Comparison of ENCODE assay signal across 9 cellular contexts in genomic region chr1:15847100-15847892, GRCh38. TPM values are rescaled to one million over a fixed set of nuclear protein-coding genes. Genes with fewer than 3 reads are reported as not detected.
DNase-seq lines count a peak whose midpoint lies in the region; ATAC-seq, FAIRE-seq and TF ChIP-seq lines count a peak whose summit lies in the region.
"Had no signal": no experiment of that assay in that cellular context is flagged by ENCODE, and none has a peak within 500 bp of the region (broad histone marks: within the 10 kb centered on the region; RNA-seq: fewer than 3 reads in every experiment).

A gene with protein sequence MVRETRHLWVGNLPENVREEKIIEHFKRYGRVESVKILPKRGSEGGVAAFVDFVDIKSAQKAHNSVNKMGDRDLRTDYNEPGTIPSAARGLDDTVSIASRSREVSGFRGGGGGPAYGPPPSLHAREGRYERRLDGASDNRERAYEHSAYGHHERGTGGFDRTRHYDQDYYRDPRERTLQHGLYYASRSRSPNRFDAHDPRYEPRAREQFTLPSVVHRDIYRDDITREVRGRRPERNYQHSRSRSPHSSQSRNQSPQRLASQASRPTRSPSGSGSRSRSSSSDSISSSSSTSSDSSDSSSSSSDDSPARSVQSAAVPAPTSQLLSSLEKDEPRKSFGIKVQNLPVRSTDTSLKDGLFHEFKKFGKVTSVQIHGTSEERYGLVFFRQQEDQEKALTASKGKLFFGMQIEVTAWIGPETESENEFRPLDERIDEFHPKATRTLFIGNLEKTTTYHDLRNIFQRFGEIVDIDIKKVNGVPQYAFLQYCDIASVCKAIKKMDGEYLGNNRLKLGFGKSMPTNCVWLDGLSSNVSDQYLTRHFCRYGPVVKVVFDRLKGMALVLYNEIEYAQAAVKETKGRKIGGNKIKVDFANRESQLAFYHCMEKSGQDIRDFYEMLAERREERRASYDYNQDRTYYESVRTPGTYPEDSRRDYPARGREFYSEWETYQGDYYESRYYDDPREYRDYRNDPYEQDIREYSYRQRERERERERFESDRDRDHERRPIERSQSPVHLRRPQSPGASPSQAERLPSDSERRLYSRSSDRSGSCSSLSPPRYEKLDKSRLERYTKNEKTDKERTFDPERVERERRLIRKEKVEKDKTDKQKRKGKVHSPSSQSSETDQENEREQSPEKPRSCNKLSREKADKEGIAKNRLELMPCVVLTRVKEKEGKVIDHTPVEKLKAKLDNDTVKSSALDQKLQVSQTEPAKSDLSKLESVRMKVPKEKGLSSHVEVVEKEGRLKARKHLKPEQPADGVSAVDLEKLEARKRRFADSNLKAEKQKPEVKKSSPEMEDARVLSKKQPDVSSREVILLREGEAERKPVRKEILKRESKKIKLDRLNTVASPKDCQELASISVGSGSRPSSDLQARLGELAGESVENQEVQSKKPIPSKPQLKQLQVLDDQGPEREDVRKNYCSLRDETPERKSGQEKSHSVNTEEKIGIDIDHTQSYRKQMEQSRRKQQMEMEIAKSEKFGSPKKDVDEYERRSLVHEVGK (N-terminal part only) (plus strand): TSS chr1:15847707. CDS start chr1:15848068, 361 bp downstream.

- no TSS peak for BruUV-seq in HepG2 (replicated peaks; lab: Mats Ljungman, UMichigan)

- intact Hi-C loops in dendritic cell treated with granulocyte-macrophage colony-stimulating factor and Interleukin-4, amounts not matched to agents 40 ng/mL and 50 ng/mL, for 4 days (cut with micrococcal nuclease) = loop anchor here (1.0 kb wide), 1 partner anchor 10 kb away; no protein-coding TSS in a partner anchor
- intact Hi-C loops in HepG2 (cut with micrococcal nuclease; ENCODE audit: unreplicated experiment) = loop anchor here (1.0 to 5.0 kb wide), 3 partner anchors 12 to 45 kb away; no protein-coding TSS in a partner anchor

- peaks cover 44% of the 10 kb centered on the region for H3K4me1 Mint-ChIP-seq in dendritic cell treated with granulocyte-macrophage colony-stimulating factor and Interleukin-4, amounts not matched to agents 40 ng/mL and 50 ng/mL, for 4 days (ENCODE audit: low read depth)

- peak within 1 kb of the TSS; percentile 91 for H3K9ac ChIP-seq in HepG2 (ENCODE audit: insufficient read depth, low read depth, low read length)

- peak within 1 kb of the TSS; percentile 100 for H3K4me3 Mint-ChIP-seq in dendritic cell treated with granulocyte-macrophage colony-stimulating factor and Interleukin-4, amounts not matched to agents 40 ng/mL and 50 ng/mL, for 4 days

- H3K27ac ChIP-seq in HepG2 (ENCODE audit: extremely low read length, insufficient read depth, low read length) = peak within 1 kb of the TSS; percentile 99

- TF ChIP-seq POLR2A in HepG2 (IDR thresholded peaks at IDR 0.05; ENCODE audit: insufficient read depth in 1 of 2, low read depth in 2 of 2, low read length in 2 of 2) = peak; percentile 79 to 84

- TF ChIP-seq CTCF in HepG2 (CRISPR knock-in tag; IDR thresholded peaks at IDR 0.05) = peak; percentile 2

- H3K9me3 ChIP-seq in HepG2 (ENCODE audit: low read length) = no peaks in the 10 kb centered on the region

- no peaks in the 10 kb centered on the region for H3K36me3 ChIP-seq in HepG2 (replicated peaks in 1 of 2; ENCODE audit: control insufficient read depth in 1 of 2, insufficient read depth in 2 of 2, low read length in 2 of 2)

- H3K4me3 ChIP-seq in HepG2 (replicated peaks in 1 of 3; ENCODE audit: insufficient read depth in 1 of 3, low read depth in 2 of 3, low read length in 3 of 3) = peak within 1 kb of the TSS; percentile 83 to 98 (median 98)

- FAIRE-seq in HepG2 (lab: Jason Lieb, UNC) = no peak
- FAIRE-seq: islet of Langerhans had no signal

- no peak for TF ChIP-seq EP300 in HepG2 (IDR thresholded peaks at IDR 0.05; ENCODE audit: low read depth in 2 of 2, low read length in 2 of 2)
- TF ChIP-seq EP300 in HepG2 (CRISPR knock-in tag; IDR thresholded peaks at IDR 0.05; ENCODE audit: borderline replicate concordance) = no peak

- no peaks in the 10 kb centered on the region; a peak in 1 of 5 replicates for H3K27me3 ChIP-seq in HepG2 (ENCODE audit: control insufficient read depth in 1 of 2, insufficient read depth in 2 of 2, low read length in 2 of 2)

- DNase-seq in C1 segment of cervical spinal cord (lab: John Stamatoyannopoulos, UW) (peak; percentile 45 to 100 (median 95)), NCI-H774 (lab: John Stamatoyannopoulos, UW) (peak; percentile 93), HepG2 (ENCODE audit: low spot score) (peak; percentile 92)
- DNase-seq in activated CD4-positive, alpha-beta T cell treated with anti-CD3 and anti-CD28 coated beads, Interleukin-2, amount 50 U/mL, for 4 hours = peak; percentile 95 to 97
- peak; percentile 93 to 96 for DNase-seq in stimulated activated CD4-positive, alpha-beta T cell treated with anti-CD3 and anti-CD28 coated beads, Interleukin-2, amount 100 ng/mL, for 48 hours

- H3K27me3 Mint-ChIP-seq in dendritic cell treated with granulocyte-macrophage colony-stimulating factor and Interleukin-4, amounts not matched to agents 40 ng/mL and 50 ng/mL, for 4 days = no peaks in the 10 kb centered on the region

- no peaks in the 10 kb centered on the region for H3K9me3 Mint-ChIP-seq in dendritic cell treated with granulocyte-macrophage colony-stimulating factor and Interleukin-4, amounts not matched to agents 40 ng/mL and 50 ng/mL, for 4 days

- peak; percentile 77 for ATAC-seq in GM19397 (IDR thresholded peaks at IDR 0.05; ENCODE audit: unreplicated experiment)
- peak; percentile 57 for ATAC-seq in HG03571 (IDR thresholded peaks at IDR 0.05; ENCODE audit: unreplicated experiment)
- peak; percentile 84 for ATAC-seq in HepG2

- H3K4me2 ChIP-seq in HepG2 (ENCODE audit: low read depth, low read length) = peak within 1 kb of the TSS; percentile 95

- peak within 1 kb of the TSS; percentile 97 for H3K27ac Mint-ChIP-seq in dendritic cell treated with granulocyte-macrophage colony-stimulating factor and Interleukin-4, amounts not matched to agents 40 ng/mL and 50 ng/mL, for 4 days

- POLR2A ChIA-PET in HepG2 (lab: Yijun Ruan, JAX) = interaction anchor here (0.7 to 10.4 kb wide), 13 partner anchors 10 to 797 kb away, joined by 3 to 208 read pairs (median 6); partner anchors contain the start of gene ZBTB17

- no peaks in the 10 kb centered on the region for H4K20me1 ChIP-seq in HepG2 (ENCODE audit: insufficient read depth, low read length)

- 0% methylated on average over 16 of the region's 86 CpGs for WGBS in HepG2 (ENCODE audit: low lambda C conversion rate)

- H3K4me1 ChIP-seq in HepG2 (ENCODE audit: insufficient read depth, low read length) = peaks cover 58% of the 10 kb centered on the region

- peaks cover 28% of the 10 kb centered on the region for H3K36me3 Mint-ChIP-seq in dendritic cell treated with granulocyte-macrophage colony-stimulating factor and Interleukin-4, amounts not matched to agents 40 ng/mL and 50 ng/mL, for 4 days (ENCODE audit: low read depth)

- peak; percentile 20; the same call in 1 of the 2 replicates for TF ChIP-seq RAD21 in HepG2 (CRISPR knock-in tag; IDR thresholded peaks at IDR 0.05)

- peaks cover 56% of the 10 kb centered on the region for H3K79me2 ChIP-seq in HepG2 (ENCODE audit: insufficient read depth, low read length)

- CTCF ChIA-PET in HepG2 (lab: Yijun Ruan, JAX; ENCODE audit: low intra/inter-chr PET ratio, low total read pairs) = no interaction called here

- H2AFZ ChIP-seq in HepG2 (ENCODE audit: low read length) = no peak within 1 kb of the TSS

- in situ Hi-C loops in HepG2 (cut with HindIII; ENCODE audit: extremely low pct_ligation_motif_present, low pct_unique_long_range_greater_than_20kb) = no loop called here

TF ChIP-seq in HepG2, 621 proteins besides CTCF, POLR2A, EP300 and RAD21 (continues in another document):
- TF ChIP-seq ZNF563 (CRISPR knock-in tag; IDR thresholded peaks at IDR 0.05) = peak; percentile 70
- peak; percentile 75 for TF ChIP-seq ESRRA (CRISPR knock-in tag; IDR thresholded peaks at IDR 0.05; ENCODE audit: low read depth)
- peak; percentile 69; the same call in 1 of the 2 replicates for TF ChIP-seq SNAI1 (CRISPR knock-in tag; IDR thresholded peaks at IDR 0.05; ENCODE audit: borderline replicate concordance)

RNA-seq across cellular contexts. Expression of the gene that starts here (rescaled TPM):
- 14.0 and 25.1 TPM in 2 replicates for total RNA-seq in HepG2 (2016; rRNA removed; fragmentation: Illumina TruSeq; extraction: Trizol)
- 7.7 and 8.8 TPM in 2 replicates for total RNA-seq in HepG2 (2016; cell fraction: cytosol; rRNA removed; fragmentation: Illumina TruSeq; extraction: Trizol; ENCODE audit: low read depth)
- 10.1 and 21.7 TPM in 2 replicates for total RNA-seq in HepG2 (2016; cell fraction: insoluble cytoplasmic fraction; rRNA removed; fragmentation: Illumina TruSeq; extraction: Trizol)
- 9.3 and 12.9 TPM in 2 replicates for total RNA-seq in HepG2 (2016; cell fraction: membrane; rRNA removed; fragmentation: Illumina TruSeq; extraction: Trizol)
- 49.3 and 56.0 TPM in 2 replicates for total RNA-seq in HepG2 (2016; cell fraction: nucleus; rRNA removed; fragmentation: Illumina TruSeq; extraction: Trizol)
- polyA plus RNA-seq in HepG2 (2011; rRNA removed) = 4.8 and 5.0 TPM in 2 replicates
- polyA plus RNA-seq in HepG2 (2011; cell fraction: cytosol; rRNA removed) = 2.8 and 3.3 TPM in 2 replicates
- polyA plus RNA-seq in HepG2 (2011; cell fraction: nucleus; rRNA removed) = 18.8 and 20.8 TPM in 2 replicates
- polyA plus RNA-seq in HepG2 (2012) = 21.6 and 23.5 TPM in 2 replicates
- 0.96 and 1.2 TPM in 2 replicates for polyA plus RNA-seq in HepG2 (2016; cell fraction: cytosol; fragmentation: Illumina TruSeq; extraction: Trizol; ENCODE audit: low read depth)
- polyA plus RNA-seq in HepG2 (2016; cell fraction: insoluble cytoplasmic fraction; fragmentation: Illumina TruSeq; extraction: Trizol; ENCODE audit: low read depth) = 8.1 and 13.9 TPM in 2 replicates
- polyA plus RNA-seq in HepG2 (2016; cell fraction: membrane; fragmentation: Illumina TruSeq; extraction: Trizol; ENCODE audit: low read depth) = 2.4 and 4.4 TPM in 2 replicates
- 82.7 and 94.7 TPM in 2 replicates for polyA plus RNA-seq in HepG2 (2016; cell fraction: nucleus; fragmentation: Illumina TruSeq; extraction: Trizol; ENCODE audit: insufficient read depth, low read depth)
- polyA minus RNA-seq in HepG2 (2011; rRNA and poly(A)+ RNA removed; ENCODE audit: low replicate concordance) = 26.2 and 39.1 TPM in 2 replicates
- 16.2 and 25.1 TPM in 2 replicates for polyA minus RNA-seq in HepG2 (2011; cell fraction: cytosol; rRNA and poly(A)+ RNA removed)
- 33.1 and 35.3 TPM in 2 replicates for polyA minus RNA-seq in HepG2 (2011; cell fraction: nucleus; rRNA and poly(A)+ RNA removed)

Comparison
In these comparisons a context has a peak if more than half of its experiments do, and no peak if none do; other contexts are left out.
1. Peak in every context shown above with its lines: DNase-seq, ATAC-seq, H3K4me3 ChIP-seq and H3K27ac ChIP-seq.